Comparison of ENCODE assay signal across 34 cellular contexts in the genomic region with DNA sequence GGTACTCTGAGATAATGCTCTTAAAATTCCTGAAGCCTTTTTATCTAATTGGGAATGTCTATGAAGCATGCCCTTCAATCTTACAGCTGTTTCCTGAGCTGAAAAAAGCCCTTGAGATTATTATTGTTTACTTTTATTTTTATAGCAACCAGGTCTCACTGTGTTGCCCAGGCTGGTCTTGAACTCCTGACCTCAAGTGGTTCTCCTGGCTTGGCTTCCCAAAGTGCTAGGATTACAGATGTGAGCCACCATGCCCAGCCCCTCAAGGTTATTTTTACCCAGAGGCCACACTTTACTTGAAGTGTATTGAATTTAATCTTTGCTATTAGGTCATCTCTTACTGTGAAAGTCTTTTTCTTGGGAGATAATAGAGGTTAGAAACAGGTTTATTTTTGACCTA.
"Had no signal": no experiment of that assay in that cellular context is flagged by ENCODE, and none has a peak within 500 bp of the region (broad histone marks: within the 10 kb centered on the region; RNA-seq: fewer than 3 reads in every experiment).

No MANE protein-coding gene starts in this region.

- H3K27me3 Mint-ChIP-seq: naive B cell had no signal

- H3K36me3 ChIP-seq: ascending aorta, cardiac muscle cell, colonic mucosa, heart right ventricle, lower lobe of right lung, sigmoid colon, transverse colon had no signal

- H3K9me3 Mint-ChIP-seq: activated naive CD4-positive, alpha-beta T cell treated with anti-CD3 and anti-CD28 coated beads, Interleukin-2, amount 10 ng/mL, durations not matched to agents 7 days and 5 days; activated naive CD8-positive, alpha-beta T cell treated with anti-CD3 and anti-CD28 coated beads, Interleukin-2, amount 10 ng/mL, durations not matched to agents 7 days and 5 days; effector memory CD8-positive, alpha-beta T cell; T-helper 1 cell treated with Interleukin-12 subunit alpha and Interleukin-12 subunit beta and Interleukin-4 antibody, amounts not matched to agents 30 μg/mL and 1 μg/mL, for 36 hours had no signal

- H3K4me3 Mint-ChIP-seq: activated naive CD4-positive, alpha-beta T cell treated with anti-CD3 and anti-CD28 coated beads, Interleukin-2, amount 10 ng/mL, durations not matched to agents 7 days and 5 days; activated naive CD8-positive, alpha-beta T cell treated with anti-CD3 and anti-CD28 coated beads, Interleukin-2, amount 10 ng/mL, durations not matched to agents 7 days and 5 days; brain; effector memory CD8-positive, alpha-beta T cell; T-helper 1 cell treated with Interleukin-12 subunit alpha and Interleukin-12 subunit beta and Interleukin-4 antibody, amounts not matched to agents 30 μg/mL and 1 μg/mL, for 36 hours had no signal

- H3K4me3 ChIP-seq: ascending aorta, cardiac muscle cell, colonic mucosa, dorsolateral prefrontal cortex, heart right ventricle, lower lobe of right lung, psoas muscle, sigmoid colon, smooth muscle cell, testis, transverse colon had no signal

- H3K4me1 ChIP-seq: ascending aorta, colonic mucosa, psoas muscle, sigmoid colon, testis, transverse colon had no signal

- H3K27ac ChIP-seq: cardiac muscle cell, colonic mucosa, dorsolateral prefrontal cortex, heart right ventricle, lower lobe of right lung, parathyroid adenoma, psoas muscle, sigmoid colon, testis, transverse colon, VCaP had no signal

- DNase-seq: activated CD4-positive, alpha-beta T cell treated with anti-CD3 and anti-CD28 coated beads for 48 hours; activated CD4-positive, alpha-beta T cell treated with anti-CD3 and anti-CD28 coated beads, Interleukin-2, amount 50 U/mL, for 48 hours; activated CD8-positive, alpha-beta memory T cell treated with anti-CD3 and anti-CD28 coated beads, Interleukin-2, amount 50 U/mL, for 4 hours; activated gamma-delta T cell; activated naive CD4-positive, alpha-beta T cell treated with anti-CD3 and anti-CD28 coated beads, Interleukin-2, amount 10 ng/mL, durations not matched to agents 7 days and 5 days; activated naive CD8-positive, alpha-beta T cell treated with anti-CD3 and anti-CD28 coated beads, Interleukin-2, amount 10 ng/mL, durations not matched to agents 7 days and 5 days; activated T-cell treated with anti-CD3 and anti-CD28 coated beads, Interleukin-2, amount 50 U/mL, for 1 hour; cerebellar nuclear complex; colonic mucosa; dorsolateral prefrontal cortex; effector memory CD8-positive, alpha-beta T cell; foreskin melanocyte; heart right ventricle; kidney glomerular epithelial cell; lower lobe of right lung; naive B cell; nucleus accumbens; psoas muscle; sigmoid colon; stimulated activated CD4-positive, alpha-beta T cell treated with anti-CD3 and anti-CD28 coated beads, Interleukin-15, amount 100 ng/mL, for 24 hours; stimulated activated naive CD4-positive, alpha-beta T cell treated with Interleukin-2 at 50 U/mL for 16 hours; T-helper 9 cell; testis; transverse colon had no signal

- H3K36me3 Mint-ChIP-seq: activated naive CD4-positive, alpha-beta T cell treated with anti-CD3 and anti-CD28 coated beads, Interleukin-2, amount 10 ng/mL, durations not matched to agents 7 days and 5 days; activated naive CD8-positive, alpha-beta T cell treated with anti-CD3 and anti-CD28 coated beads, Interleukin-2, amount 10 ng/mL, durations not matched to agents 7 days and 5 days; brain; naive B cell had no signal

- H3K27me3 ChIP-seq: ascending aorta, cardiac muscle cell, colonic mucosa, dorsolateral prefrontal cortex, heart right ventricle, sigmoid colon, testis, transverse colon had no signal

- H3K27ac Mint-ChIP-seq: activated naive CD4-positive, alpha-beta T cell treated with anti-CD3 and anti-CD28 coated beads, Interleukin-2, amount 10 ng/mL, durations not matched to agents 7 days and 5 days; activated naive CD8-positive, alpha-beta T cell treated with anti-CD3 and anti-CD28 coated beads, Interleukin-2, amount 10 ng/mL, durations not matched to agents 7 days and 5 days; brain; effector memory CD8-positive, alpha-beta T cell; T-helper 1 cell treated with Interleukin-12 subunit alpha and Interleukin-12 subunit beta and Interleukin-4 antibody, amounts not matched to agents 30 μg/mL and 1 μg/mL, for 36 hours had no signal

- ATAC-seq: activated CD4-positive, CD25-positive, alpha-beta regulatory T cell treated with anti-CD3 and anti-CD28 coated beads, Interleukin-2, amount 50 U/mL, for 24 hours; effector memory CD8-positive, alpha-beta T cell; esophagus mucosa; heart right ventricle; left lobe of liver; psoas muscle had no signal

- H3K4me1 Mint-ChIP-seq: activated naive CD4-positive, alpha-beta T cell treated with anti-CD3 and anti-CD28 coated beads, Interleukin-2, amount 10 ng/mL, durations not matched to agents 7 days and 5 days; activated naive CD8-positive, alpha-beta T cell treated with anti-CD3 and anti-CD28 coated beads, Interleukin-2, amount 10 ng/mL, durations not matched to agents 7 days and 5 days; brain had no signal

- H3K9me3 ChIP-seq: colonic mucosa, lower lobe of right lung, psoas muscle, sigmoid colon, testis, transverse colon had no signal
